ENCODE assay signal across 8 cellular contexts in genomic region chr17:78358538-78359215, GRCh38. TPM values are rescaled to one million over a fixed set of nuclear protein-coding genes. Genes with fewer than 3 reads are reported as not detected.
DNase-seq lines count a peak whose midpoint lies in the region; ATAC-seq and TF ChIP-seq lines count a peak whose summit lies in the region.

No MANE protein-coding gene starts in this region.

- DNase-seq in Daoy (ENCODE audit: low read depth) (peak; percentile 68), SJSA1 (ENCODE audit: low read depth in 1 of 2, low spot score in 2 of 2) (peak; percentile 62 to 74), epithelial cell of proximal tubule (ENCODE audit: low read depth) (no peak), NCI-H187 treated with DMSO at 0.1 percent for 48 hours (lab: John Stamatoyannopoulos, UW) (no peak), HT-29 (ENCODE audit: low spot score) (no peak)

- no peak for TF ChIP-seq RAD21 in neural cell (conservative IDR thresholded peaks at IDR 0.05)

- H4K20me1 ChIP-seq in neural cell (ENCODE audit: insufficient read depth): peaks cover 8% of the 10 kb centered on the region

- H3K4me1 ChIP-seq in SJSA1 (replicated peaks): peaks cover 56% of the 10 kb centered on the region

- no peaks in the 10 kb centered on the region for H3K9me2 ChIP-seq in neural cell (ENCODE audit: insufficient read depth, low read length)

- no peak for ATAC-seq in HG02763 (IDR thresholded peaks at IDR 0.05; ENCODE audit: unreplicated experiment)
- no peak for ATAC-seq in GM18517 (IDR thresholded peaks at IDR 0.05; ENCODE audit: unreplicated experiment)

- TF ChIP-seq CTCF in epithelial cell of proximal tubule (conservative IDR thresholded peaks at IDR 0.05; ENCODE audit: low read depth, low read length) (no peak), neural cell (IDR thresholded peaks at IDR 0.05; ENCODE audit: poor library complexity, severe bottlenecking) (no peak)

- TF ChIP-seq EP300 in neural cell (conservative IDR thresholded peaks at IDR 0.05; ENCODE audit: poor library complexity, severe bottlenecking): no peak

- H3K4me3 ChIP-seq in SJSA1 (peak overlapping the region; percentile 89), epithelial cell of proximal tubule (ENCODE audit: low read depth, low read length) (peak overlapping the region; percentile 93), neural cell (ENCODE audit: low read length) (peak overlapping the region; percentile 92)

- no peaks in the 10 kb centered on the region for H3K9me3 ChIP-seq in SJSA1 (replicated peaks)
- no peaks in the 10 kb centered on the region for H3K9me3 ChIP-seq in neural cell (ENCODE audit: low read length)

- H3F3A ChIP-seq in neural cell (ENCODE audit: insufficient read depth, low read length, poor library complexity, severe bottlenecking): no peaks in the 10 kb centered on the region

- no peak overlapping the region for H3K27ac ChIP-seq in SJSA1
- H3K27ac ChIP-seq in neural cell (ENCODE audit: low read length): no peak overlapping the region

- H3K9ac ChIP-seq in neural cell (ENCODE audit: low read length): peak overlapping the region; percentile 76

- peak overlapping the region; percentile 25 for H3K4me2 ChIP-seq in neural cell (ENCODE audit: low read length)

- peaks cover 59% of the 10 kb centered on the region for H3K36me3 ChIP-seq in SJSA1
- no peaks in the 10 kb centered on the region for H3K36me3 ChIP-seq in neural cell (ENCODE audit: insufficient read depth, low read length)

- H3K79me2 ChIP-seq in neural cell (replicated peaks; ENCODE audit: insufficient read depth, low read length): peaks cover 21% of the 10 kb centered on the region

- H3K27me3 ChIP-seq in SJSA1 (replicated peaks): no peaks in the 10 kb centered on the region
- no peaks in the 10 kb centered on the region for H3K27me3 ChIP-seq in neural cell (ENCODE audit: insufficient read depth, low read depth, low read length)

- no peak overlapping the region for H2AFZ ChIP-seq in neural cell (ENCODE audit: low read depth, low read length)

TF ChIP-seq in neural cell, 6 proteins besides CTCF, POLR2A, EP300 and RAD21:
- no peak for TF ChIP-seq SMC3 (conservative IDR thresholded peaks at IDR 0.05; ENCODE audit: poor library complexity)
- no peak for TF ChIP-seq POLR2AphosphoS5 (IDR thresholded peaks at IDR 0.05)
- TF ChIP-seq REST (IDR thresholded peaks at IDR 0.05; ENCODE audit: borderline replicate concordance): no peak
- TF ChIP-seq MXI1 (conservative IDR thresholded peaks at IDR 0.05; ENCODE audit: poor library complexity, severe bottlenecking): peak; percentile 26
- TF ChIP-seq TAF1 (IDR thresholded peaks at IDR 0.05; ENCODE audit: low read depth): no peak
- TF ChIP-seq EZH2 (IDR thresholded peaks at IDR 0.05; ENCODE audit: borderline replicate concordance, insufficient read depth, low read length, poor library complexity, severe bottlenecking): no peak
TF ChIP-seq in neural cell: peak in this region for 1.

RNA-seq across cellular contexts. Expression of gene SOCS3, which starts 1.2 kb away (rescaled TPM):
- total RNA-seq in Daoy (2014; rRNA removed; shearing (Covaris generic)): 25.3 and 27.9 TPM in 2 replicates
- total RNA-seq in SJSA1 (2014; rRNA removed; shearing (Covaris generic)): 44.7 and 71.9 TPM in 2 replicates
- 42.8 and 69.2 TPM in 2 replicates for total RNA-seq in epithelial cell of proximal tubule
- polyA plus RNA-seq in neural cell: 5.4 and 7.1 TPM in 2 replicates
- 14.9 and 17.3 TPM in 2 replicates for polyA minus RNA-seq in neural cell
- total RNA-seq in HT-29 (2014; rRNA removed; shearing (Covaris generic)): 0.18 and 0.79 TPM in 2 replicates

RNA-seq across cellular contexts. Expression of gene PGS1, which starts 19.8 kb away (rescaled TPM):
- total RNA-seq in Daoy (2014; rRNA removed; shearing (Covaris generic)): 25.6 and 26.8 TPM in 2 replicates
- total RNA-seq in SJSA1 (2014; rRNA removed; shearing (Covaris generic)): 43.6 and 64.1 TPM in 2 replicates
- 28.7 and 40.6 TPM in 2 replicates for total RNA-seq in epithelial cell of proximal tubule
- 65.7 and 81.8 TPM in 2 replicates for polyA plus RNA-seq in neural cell
- 61.6 and 64.1 TPM in 2 replicates for polyA minus RNA-seq in neural cell
- 23.0 and 30.7 TPM in 2 replicates for total RNA-seq in HT-29 (2014; rRNA removed; shearing (Covaris generic))

Comparison
In these comparisons a context has a peak if more than half of its experiments do, and no peak if none do; other contexts are left out.
1. DNase-seq: peak in Daoy (single experiment) and SJSA1 (2 of 2); none in epithelial cell of proximal tubule (single experiment), NCI-H187 treated with DMSO at 0.1 percent for 48 hours (single experiment) and HT-29 (single experiment).
2. RNA of gene SOCS3, which starts 1.2 kb away (total RNA-seq): 44.7 to 71.9 TPM in SJSA1, 42.8 to 69.2 TPM in epithelial cell of proximal tubule and 25.3 to 27.9 TPM in Daoy; 0.18 to 0.79 TPM in HT-29; every median in the first group is over 10 times any median in the second.
3. Peak in every context shown above with its lines, with median percentiles within 50 percentile points of each other: H3K4me3 ChIP-seq.